In genomic region chr7:95558866-95559265, GRCh38 we compare ENCODE assay signal across 18 cellular contexts. TPM values are rescaled to one million over a fixed set of nuclear protein-coding genes. Genes with fewer than 3 reads are reported as not detected.
"Had no signal": no experiment of that assay in that cellular context is flagged by ENCODE, and none has a peak within 500 bp of the region (broad histone marks: within the 10 kb centered on the region; RNA-seq: fewer than 3 reads in every experiment).

No MANE protein-coding gene starts in this region.

- H3K36me3 ChIP-seq: gastrocnemius medialis, sigmoid colon, stomach, thoracic aorta, transverse colon had no signal

- H3K4me3 ChIP-seq: gastrocnemius medialis, sigmoid colon, skin epidermis, stomach, thoracic aorta, transverse colon had no signal

- ATAC-seq: esophagus mucosa; gastrocnemius medialis; left cardiac atrium; naive thymus-derived CD4-positive, alpha-beta T cell had no signal

- H3K27ac ChIP-seq: gastrocnemius medialis, sigmoid colon, skin epidermis, stomach, thoracic aorta, transverse colon had no signal

- H3K9me3 ChIP-seq: gastrocnemius medialis, sigmoid colon, stomach, thoracic aorta, transverse colon had no signal

- DNase-seq: effector memory CD4-positive, alpha-beta T cell; gastrocnemius medialis; immature natural killer cell; left cardiac atrium; mammary epithelial cell; naive thymus-derived CD4-positive, alpha-beta T cell; nephron progenitor cell; posterior cingulate gyrus; sigmoid colon; stimulated activated CD4-positive, alpha-beta T cell treated with anti-CD3 and anti-CD28 coated beads, Interleukin-12 subunit alpha, Interleukin-12 subunit beta, amount 100 ng/mL, for 4 hours; stimulated activated naive CD4-positive, alpha-beta T cell; stomach; substantia nigra; transverse colon had no signal

- H3K27me3 ChIP-seq: gastrocnemius medialis, sigmoid colon, stomach, transverse colon had no signal

- H3K4me1 ChIP-seq: sigmoid colon had no signal

RNA-seq across cellular contexts. Expression of gene PDK4, which starts 37.5 kb away (rescaled TPM):
- polyA plus RNA-seq: keratinocyte; mammary epithelial cell; naive thymus-derived CD4-positive, alpha-beta T cell had no signal
